Comparison of ENCODE assay signal across 8 cellular contexts in the genomic region with DNA sequence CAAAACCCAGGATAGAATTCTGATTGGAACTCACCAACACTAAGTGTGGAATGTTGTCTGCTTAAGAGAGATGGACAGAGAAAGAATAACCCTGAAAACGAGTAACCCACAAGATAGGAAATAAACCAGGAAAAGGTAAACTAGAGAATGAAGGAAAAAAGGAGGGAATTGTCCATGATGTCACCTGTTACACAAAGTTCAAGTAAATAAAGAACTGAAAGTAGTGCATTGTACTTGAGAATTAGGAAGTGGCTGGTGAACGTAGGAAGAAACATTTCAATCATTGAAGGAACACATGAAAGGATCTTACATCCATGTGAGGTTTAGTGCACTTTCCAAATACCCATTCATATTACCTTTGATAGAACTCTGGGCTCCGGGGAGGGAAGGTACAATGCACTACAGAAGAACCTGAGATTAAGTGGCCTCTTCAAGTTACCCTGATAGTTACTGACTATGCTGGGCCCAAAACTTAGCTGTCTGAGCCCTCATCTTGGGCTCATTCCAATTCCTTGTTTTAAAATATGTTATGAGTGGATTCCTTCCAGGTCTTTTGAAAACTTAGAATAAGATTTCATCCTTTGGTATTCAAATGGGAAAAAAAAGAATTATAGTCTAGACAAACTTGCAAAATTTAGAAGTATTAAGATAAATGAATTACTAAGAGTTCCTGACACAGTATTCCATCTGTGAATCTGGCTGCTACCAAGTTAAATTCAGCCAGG. TPM values are rescaled to one million over a fixed set of nuclear protein-coding genes. Genes with fewer than 3 reads are reported as not detected.
A peak's percentile ranks its signal among the peaks of the same experiment; 100 is the strongest.
DNase-seq lines count a peak whose midpoint lies in the region; ATAC-seq, FAIRE-seq and TF ChIP-seq lines count a peak whose summit lies in the region.

No MANE protein-coding gene starts in this region.

- H3K27ac ChIP-seq in neural progenitor cell, result no peak overlapping the region

- peaks cover 35% of the 10 kb centered on the region for H3K79me2 ChIP-seq in neural progenitor cell (ENCODE audit: low read depth)

- FAIRE-seq in GM12892 (lab: Jason Lieb, UNC), result no peak

- no peak overlapping the region for H3K9ac ChIP-seq in neural progenitor cell

- H3K27me3 Mint-ChIP-seq in CD14-positive monocyte (ENCODE audit: low read depth in 3 of 3) (peaks cover 0 to 2% (median 2%) of the 10 kb centered on the region in 3 donors), neural progenitor cell (ENCODE audit: insufficient read depth, low read depth) (peaks cover 6% of the 10 kb centered on the region)

- H4K20me1 ChIP-seq in neural progenitor cell (ENCODE audit: low read depth), result peaks cover 13% of the 10 kb centered on the region

- no peaks in the 10 kb centered on the region for H3K36me3 ChIP-seq in neural progenitor cell

- peak overlapping the region; percentile 92 to 98 (median 97) for H3K27ac Mint-ChIP-seq in CD14-positive monocyte
- H3K27ac Mint-ChIP-seq in neural progenitor cell, result no peak overlapping the region

- DNase-seq in CD14-positive monocyte (ENCODE audit: low spot score) (no peak), NB4 (ENCODE audit: low read depth) (peak; percentile 10), choroid plexus epithelial cell (ENCODE audit: low read depth) (peak; percentile 41), neural progenitor cell (ENCODE audit: low spot score) (no peak), GM12892 (ENCODE audit: insufficient read length) (no peak), dermis blood vessel endothelial cell (no peak)
- no peak for DNase-seq in stimulated activated naive CD4-positive, alpha-beta T cell treated with Interleukin-2 at 50 U/mL for 16 hours (lab: John Stamatoyannopoulos, UW)

- no peaks in the 10 kb centered on the region for H3F3A ChIP-seq in neural progenitor cell (ENCODE audit: low read depth)

- H3K27me3 ChIP-seq in neural progenitor cell, result peaks cover 13% of the 10 kb centered on the region

- intact Hi-C loops in CD14-positive monocyte (cut with micrococcal nuclease), result loop anchor here (5.0 to 10.0 kb wide), 2 partner anchors 151 to 298 kb away; partner anchors contain the start of gene RPS12 (in 1 of the 2)

- H3K9me3 Mint-ChIP-seq in CD14-positive monocyte (no peaks in the 10 kb centered on the region), neural progenitor cell (no peaks in the 10 kb centered on the region)

- H3K4me3 Mint-ChIP-seq in CD14-positive monocyte (peak overlapping the region; percentile 73 to 95), neural progenitor cell (peak overlapping the region; percentile 97)

- H3K4me1 Mint-ChIP-seq in CD14-positive monocyte (peaks cover 36% of the 10 kb centered on the region), neural progenitor cell (peaks cover 17% of the 10 kb centered on the region)

- no peak for TF ChIP-seq CTCF in CD14-positive monocyte (IDR thresholded peaks at IDR 0.05)
- no peak for TF ChIP-seq CTCF in NB4 (IDR thresholded peaks at IDR 0.05; ENCODE audit: low read depth, low read length)
- TF ChIP-seq CTCF in choroid plexus epithelial cell (conservative IDR thresholded peaks at IDR 0.05; ENCODE audit: low read depth, low read length), result no peak
- TF ChIP-seq CTCF in neural progenitor cell (IDR thresholded peaks at IDR 0.05), result no peak

- no peaks in the 10 kb centered on the region for H3K9me3 ChIP-seq in neural progenitor cell (ENCODE audit: low read depth)

- H3K4me3 ChIP-seq in NB4 (ENCODE audit: low read depth, low read length) (no peak overlapping the region), choroid plexus epithelial cell (ENCODE audit: low read depth, low read length) (no peak overlapping the region), neural progenitor cell (no peak overlapping the region)

- H2AFZ ChIP-seq in neural progenitor cell (replicated peaks), result peak overlapping the region; percentile 4

- H3K36me3 Mint-ChIP-seq in CD14-positive monocyte, result peaks cover 0 to 2% of the 10 kb centered on the region in 2 donors
- no peaks in the 10 kb centered on the region for H3K36me3 Mint-ChIP-seq in neural progenitor cell

- H3K4me2 ChIP-seq in neural progenitor cell, result peak overlapping the region; percentile 78

- no peak for TF ChIP-seq POLR2A in NB4 (IDR thresholded peaks at IDR 0.05; ENCODE audit: extremely low read depth, insufficient read length)
- TF ChIP-seq POLR2A in GM12892 (IDR thresholded peaks at IDR 0.05; ENCODE audit: low read depth, low read length), result no peak

- ATAC-seq in GM19452 (IDR thresholded peaks at IDR 0.05; ENCODE audit: unreplicated experiment), result no peak

- peaks cover 13% of the 10 kb centered on the region for H3K4me1 ChIP-seq in neural progenitor cell

RNA-seq across cellular contexts. Expression of gene STX7, which starts 1.1 kb away (rescaled TPM):
- polyA plus RNA-seq in CD14-positive monocyte, result 10 to 100 TPM; 81.7 to 85.1 TPM
- total RNA-seq in neural progenitor cell (ENCODE audit: low replicate concordance) (27.8 and 35.4 TPM in 2 replicates), dermis blood vessel endothelial cell (55.1 and 58.9 TPM in 2 replicates)
- 37.8 TPM for polyA plus RNA-seq in GM12892 (2012; ENCODE audit: missing spikeins)

RNA-seq across cellular contexts. Expression of gene TAAR9, which starts 24.1 kb away (rescaled TPM):
- polyA plus RNA-seq in CD14-positive monocyte, result not detected
- not detected in 2 replicates for total RNA-seq in neural progenitor cell (ENCODE audit: low replicate concordance)
- polyA plus RNA-seq in GM12892 (2012; ENCODE audit: missing spikeins), result not detected
- total RNA-seq in dermis blood vessel endothelial cell, result not detected in 2 replicates

RNA-seq across cellular contexts. Expression of gene TAAR8, which starts 38.5 kb away (rescaled TPM):
- not detected for polyA plus RNA-seq in CD14-positive monocyte
- total RNA-seq in neural progenitor cell (ENCODE audit: low replicate concordance) (not detected in 2 replicates), dermis blood vessel endothelial cell (not detected in 2 replicates)
- polyA plus RNA-seq in GM12892 (2012; ENCODE audit: missing spikeins), result not detected

RNA-seq across cellular contexts. Expression of gene TAAR6, which starts 56.1 kb away (rescaled TPM):
- not detected for polyA plus RNA-seq in CD14-positive monocyte
- total RNA-seq in neural progenitor cell (ENCODE audit: low replicate concordance) (not detected in 2 replicates), dermis blood vessel endothelial cell (not detected in 2 replicates)
- not detected for polyA plus RNA-seq in GM12892 (2012; ENCODE audit: missing spikeins)

Comparison
In these comparisons a context has a peak if more than half of its experiments do, and no peak if none do; other contexts are left out.
1. DNase-seq: peak in NB4 (single experiment) and choroid plexus epithelial cell (single experiment); none in CD14-positive monocyte (single experiment), neural progenitor cell (single experiment), stimulated activated naive CD4-positive, alpha-beta T cell treated with Interleukin-2 at 50 U/mL for 16 hours (single experiment), GM12892 (single experiment) and dermis blood vessel endothelial cell (single experiment).